Comparison of ENCODE assay signal across 20 cellular contexts in the genomic region with DNA sequence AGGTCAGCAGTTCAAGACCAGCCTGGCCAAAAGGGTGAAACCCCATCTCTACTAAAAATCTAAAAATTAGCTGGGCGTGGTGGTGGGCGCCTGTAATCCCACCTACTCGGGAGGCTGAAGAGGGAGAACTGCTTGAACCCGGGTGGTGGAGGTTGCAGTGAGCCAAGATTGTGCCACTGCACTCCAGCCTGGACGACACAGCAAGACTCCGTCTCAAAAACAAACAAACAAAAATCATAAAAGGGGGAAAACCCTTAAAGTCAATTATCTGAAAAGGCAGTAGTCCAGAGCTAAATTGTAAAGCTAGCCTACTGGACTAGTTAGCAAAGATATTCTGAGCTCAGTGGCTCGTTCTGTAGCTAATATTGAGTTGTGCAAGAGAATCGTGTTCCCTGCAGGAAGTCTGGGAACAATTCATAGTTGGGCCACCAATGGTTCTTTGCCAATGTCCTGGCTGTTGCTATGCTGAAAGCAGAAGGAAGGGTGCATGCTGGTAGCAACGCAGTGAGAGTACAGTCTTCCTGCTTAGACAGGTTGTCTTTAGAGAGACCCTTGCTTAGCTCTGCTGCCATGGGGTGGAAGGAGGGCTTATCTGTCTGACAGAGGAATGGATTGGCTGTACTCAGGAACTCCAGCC. TPM values are rescaled to one million over a fixed set of nuclear protein-coding genes. Genes with fewer than 3 reads are reported as not detected.
DNase-seq lines count a peak whose midpoint lies in the region; ATAC-seq, FAIRE-seq and TF ChIP-seq lines count a peak whose summit lies in the region.
"Had no signal": no experiment of that assay in that cellular context is flagged by ENCODE, and none has a peak within 500 bp of the region (broad histone marks: within the 10 kb centered on the region; RNA-seq: fewer than 3 reads in every experiment).

No MANE protein-coding gene starts in this region.

- no peaks in the 10 kb centered on the region for H3K9me2 ChIP-seq in OCI-LY7 (ENCODE audit: insufficient read depth, low read length)

- no peaks in the 10 kb centered on the region for H3K9me3 ChIP-seq in CD8-positive, alpha-beta T cell (ENCODE audit: low read length)
- no peaks in the 10 kb centered on the region for H3K9me3 ChIP-seq in OCI-LY7 (ENCODE audit: low read length)
- H3K9me3 ChIP-seq in K562 (replicated peaks; ENCODE audit: control insufficient read depth, insufficient read depth, low read depth, low read length) = no peaks in the 10 kb centered on the region
- H3K9me3 ChIP-seq: colonic mucosa, vagina had no signal

- peaks cover 6% of the 10 kb centered on the region for H3K9me1 ChIP-seq in K562 (ENCODE audit: control insufficient read depth, insufficient read depth, low read length)

- no peaks in the 10 kb centered on the region for H3K27me3 ChIP-seq in CD8-positive, alpha-beta T cell (ENCODE audit: insufficient read depth, low read length)
- H3K27me3 ChIP-seq in K562 (ENCODE audit: control insufficient read depth in 2 of 2, insufficient read depth in 2 of 2, low read length in 2 of 2) = no peaks in the 10 kb centered on the region
- H3K27me3 ChIP-seq: colonic mucosa, vagina had no signal

- peak overlapping the region; percentile 95 for H3K4me3 Mint-ChIP-seq in CD8-positive, alpha-beta T cell
- peak overlapping the region; percentile 74 to 100 (median 99) for H3K4me3 Mint-ChIP-seq in naive thymus-derived CD8-positive, alpha-beta T cell

- POLR2A ChIA-PET in CD8-positive, alpha-beta T cell (lab: Charles Lee) = interaction anchor here (0.7 kb wide), 1 partner anchor 793 kb away, joined by 3 read pairs; no protein-coding TSS in a partner anchor
- POLR2A ChIA-PET in OCI-LY7 (lab: Charles Lee) = interaction anchor here (0.9 to 1.8 kb wide), 3 partner anchors 9 to 30 kb away, joined by 3 to 6 read pairs (median 3); no protein-coding TSS in a partner anchor
- POLR2A ChIA-PET in K562 (lab: Yijun Ruan, JAX) = interaction anchor here (1.5 kb wide), 1 partner anchor 16 kb away, joined by 4 read pairs; no protein-coding TSS in a partner anchor
- POLR2A ChIA-PET in naive thymus-derived CD8-positive, alpha-beta T cell (lab: Charles Lee) = interaction anchor here (1.2 to 5.6 kb wide), 6 partner anchors 10 to 873 kb away, joined by 3 to 77 read pairs (median 4); partner anchors contain the start of genes ELMOD3, MAT2A, RETSAT and RNF181

- no peaks in the 10 kb centered on the region for H3K27me3 Mint-ChIP-seq in CD8-positive, alpha-beta T cell (ENCODE audit: low read depth)
- no peaks in the 10 kb centered on the region for H3K27me3 Mint-ChIP-seq in naive thymus-derived CD8-positive, alpha-beta T cell

- H3K4me2 ChIP-seq in OCI-LY7 (ENCODE audit: low read length) (peak overlapping the region; percentile 16; the same call in 1 of the 2 replicates), K562 (ENCODE audit: insufficient read depth, low read length) (no peak overlapping the region)
- H3K4me2 ChIP-seq: PC-9 had no signal

- intact Hi-C loops in CD8-positive, alpha-beta T cell (cut with DNase I, micrococcal nuclease) = no loop called here
- intact Hi-C loops in OCI-LY7 (cut with micrococcal nuclease; ENCODE audit: unreplicated experiment) = no loop called here
- intact Hi-C loops in K562 (cut with micrococcal nuclease) = no loop called here

- no peak for DNase-seq in CD8-positive, alpha-beta T cell
- no peak for DNase-seq in OCI-LY7 (ENCODE audit: low spot score)
- DNase-seq in K562 (ENCODE audit: extremely low read depth in 1 of 4, low spot score in 3 of 4) = no peak
- DNase-seq in naive thymus-derived CD8-positive, alpha-beta T cell = no peak
- DNase-seq in NCI-H526 treated with DMSO at 0.1 percent for 48 hours (lab: John Stamatoyannopoulos, UW) = no peak
- DNase-seq in NCI-H510A treated with DMSO at 0.1 percent for 48 hours (lab: John Stamatoyannopoulos, UW) = no peak
- DNase-seq: amniotic stem cell; colonic mucosa; COR-L47; H7; IMR-90; left colon; NCI-H1105 treated with DMSO at 0.1 percent for 48 hours; NCI-H345; PC-9; right cardiac atrium; stimulated activated naive CD4-positive, alpha-beta T cell had no signal

- no peak for TF ChIP-seq EP300 in K562 (IDR thresholded peaks at IDR 0.05; ENCODE audit: low read length)

- H3K36me3 ChIP-seq in CD8-positive, alpha-beta T cell (ENCODE audit: insufficient read depth, low read length) = peaks cover 52% of the 10 kb centered on the region
- H3K36me3 ChIP-seq in OCI-LY7 (ENCODE audit: insufficient read depth, low read length) = peaks cover 89% of the 10 kb centered on the region
- H3K36me3 ChIP-seq in K562 (ENCODE audit: control insufficient read depth, insufficient read depth, low read length) = peaks cover 80% of the 10 kb centered on the region

- H3K4me3 ChIP-seq in CD8-positive, alpha-beta T cell (ENCODE audit: low read depth, low read length) = peak overlapping the region; percentile 1
- no peak overlapping the region for H3K4me3 ChIP-seq in OCI-LY7 (ENCODE audit: low read depth, low read length, poor library complexity, severe bottlenecking)
- no peak overlapping the region for H3K4me3 ChIP-seq in K562
- H3K4me3 ChIP-seq: colonic mucosa, PC-9, vagina had no signal

- in situ Hi-C loops in K562 (cut with MboI) = no loop called here

- no peak for FAIRE-seq in K562 (lab: Jason Lieb, UNC)

- CTCF ChIA-PET in CD8-positive, alpha-beta T cell (lab: Charles Lee) = interaction anchor here (1.0 to 16.6 kb wide), 4 partner anchors 11 to 229 kb away, joined by 3 to 136 read pairs (median 3); no protein-coding TSS in a partner anchor
- CTCF ChIA-PET in OCI-LY7 (lab: Charles Lee; ENCODE audit: unreplicated experiment) = no interaction called here
- CTCF ChIA-PET in K562 (lab: Yijun Ruan, JAX; ENCODE audit: low intra/inter-chr PET ratio) = no interaction called here

- H3K27ac Mint-ChIP-seq in CD8-positive, alpha-beta T cell = peak overlapping the region; percentile 90
- peak overlapping the region; percentile 19 to 100 (median 79) for H3K27ac Mint-ChIP-seq in naive thymus-derived CD8-positive, alpha-beta T cell

- H2AFZ ChIP-seq in OCI-LY7 (ENCODE audit: low read length) (no peak overlapping the region), K562 (ENCODE audit: low read depth, low read length) (no peak overlapping the region)
- H2AFZ ChIP-seq: PC-9 had no signal

- H3K79me2 ChIP-seq in OCI-LY7 (ENCODE audit: insufficient read depth, low read depth, low read length) (peaks cover 84% of the 10 kb centered on the region), K562 (ENCODE audit: control insufficient read depth, insufficient read depth, low read length) (peaks cover 65% of the 10 kb centered on the region)

- H3K4me1 ChIP-seq in CD8-positive, alpha-beta T cell (ENCODE audit: insufficient read depth, low read length) = peaks cover 79% of the 10 kb centered on the region
- H3K4me1 ChIP-seq in OCI-LY7 (ENCODE audit: insufficient read depth, low read length, poor library complexity, severe bottlenecking) (peaks cover 29% of the 10 kb centered on the region), K562 (replicated peaks in 1 of 2; ENCODE audit: control insufficient read depth in 2 of 2, insufficient read depth in 2 of 2, low read length in 2 of 2) (peaks cover 14 to 17% of the 10 kb centered on the region in 2 experiments; a peak in 4 of 5 replicates)

- no peak for TF ChIP-seq POLR2A in K562 (conservative IDR thresholded peaks at IDR 0.05)

- no peak for TF ChIP-seq CTCF in CD8-positive, alpha-beta T cell (IDR thresholded peaks at IDR 0.05)
- TF ChIP-seq CTCF in OCI-LY7 (conservative IDR thresholded peaks at IDR 0.05; ENCODE audit: low read length) (no peak), K562 (IDR thresholded peaks at IDR 0.05 in 2 of 3, conservative IDR thresholded peaks at IDR 0.05 in 1 of 3; ENCODE audit: insufficient read depth in 2 of 3, low read depth in 1 of 3, low read length in 3 of 3) (no peak)

- H3K9me3 Mint-ChIP-seq in CD8-positive, alpha-beta T cell = no peaks in the 10 kb centered on the region
- no peaks in the 10 kb centered on the region for H3K9me3 Mint-ChIP-seq in naive thymus-derived CD8-positive, alpha-beta T cell

- no peak overlapping the region for H3K9ac ChIP-seq in K562 (ENCODE audit: insufficient read depth in 1 of 2, low read depth in 2 of 2, low read length in 2 of 2)

- 92% methylated on average over 8 of the region's 9 CpGs for WGBS in K562 (ENCODE audit: insufficient coverage, low coverage, missing lambda C conversion rate)

- no peak for TF ChIP-seq RAD21 in K562 (CRISPR knock-in tag; conservative IDR thresholded peaks at IDR 0.05 in 1 of 2, IDR thresholded peaks at IDR 0.05 in 1 of 2)

- peaks cover 82% of the 10 kb centered on the region for H3K4me1 Mint-ChIP-seq in CD8-positive, alpha-beta T cell (ENCODE audit: low read depth)
- H3K4me1 Mint-ChIP-seq in naive thymus-derived CD8-positive, alpha-beta T cell = peaks cover 60 to 89% (median 79%) of the 10 kb centered on the region in 4 donors

- H4K20me1 ChIP-seq in OCI-LY7 (ENCODE audit: insufficient read depth, low read length) (peaks cover 43% of the 10 kb centered on the region), K562 (replicated peaks; ENCODE audit: control insufficient read depth, insufficient read depth, low read length) (peaks cover 19% of the 10 kb centered on the region)

- ATAC-seq in CD8-positive, alpha-beta T cell = no peak
- ATAC-seq in K562 (no peak), GM19351 (IDR thresholded peaks at IDR 0.05; ENCODE audit: unreplicated experiment) (no peak)
- ATAC-seq in naive thymus-derived CD8-positive, alpha-beta T cell = no peak
- ATAC-seq: esophagus mucosa, left colon, right cardiac atrium had no signal

- no TSS peak for BruUV-seq in OCI-LY7 (replicated peaks; lab: Mats Ljungman, UMichigan)
- no TSS peak for BruUV-seq in K562 (replicated peaks; lab: Mats Ljungman, UMichigan)

- peaks cover 94% of the 10 kb centered on the region for H3K36me3 Mint-ChIP-seq in CD8-positive, alpha-beta T cell
- H3K36me3 Mint-ChIP-seq in naive thymus-derived CD8-positive, alpha-beta T cell = peaks cover 40 to 90% (median 55%) of the 10 kb centered on the region in 3 donors

- no peak overlapping the region for H3K27ac ChIP-seq in CD8-positive, alpha-beta T cell (ENCODE audit: low read depth, low read length)
- no peak overlapping the region for H3K27ac ChIP-seq in OCI-LY7 (ENCODE audit: low read depth, low read length, poor library complexity, severe bottlenecking)
- no peak overlapping the region for H3K27ac ChIP-seq in K562 (ENCODE audit: extremely low read depth, low read depth, low read length)
- H3K27ac ChIP-seq: PC-9, vagina had no signal

RNA-seq across cellular contexts. Expression of gene TGOLN2, which starts 4.3 kb away (rescaled TPM):
- 100 to 1,000 TPM; 127 to 128 TPM for total RNA-seq in CD8-positive, alpha-beta T cell
- 74.4 and 78.6 TPM in 2 replicates for total RNA-seq in OCI-LY7 (2014; rRNA removed; shearing (Covaris generic))
- total RNA-seq in OCI-LY7 (2022) (76.9 and 86.6 TPM in 2 replicates), K562 (2014; rRNA removed) (35.9 and 40.7 TPM in 2 replicates), K562 (2014; rRNA removed; fragmentation: Illumina TruSeq; extraction: Trizol) (28.3 and 32.1 TPM in 2 replicates), K562 (2015; rRNA removed; fragmentation: Illumina TruSeq; extraction: Trizol) (30.7 and 31.9 TPM in 2 replicates), K562 (2021) (47.4 and 48.0 TPM in 2 replicates)
- total RNA-seq in K562 (2011; cell fraction: chromatin; rRNA removed; ENCODE audit: low replicate concordance) = 117 and 121 TPM in 2 replicates
- total RNA-seq in K562 (2011; cell fraction: nucleolus; rRNA removed) = 73.6 and 84.5 TPM in 2 replicates
- 118 and 151 TPM in 2 replicates for total RNA-seq in K562 (2011; cell fraction: nucleoplasm; rRNA removed)
- polyA plus RNA-seq in K562 (2011; rRNA removed) (38.9 and 61.7 TPM in 2 replicates), K562 (2014; fragmentation: Illumina TruSeq; extraction: Trizol) (60.5 and 66.5 TPM in 2 replicates), K562 (2014; fragmentation: Nextera tagmentation; extraction: Ambion mirVana) (10 to 100 TPM; 13.0 to 18.0 TPM), K562 (2014; rRNA removed) (52.1 and 53.1 TPM in 2 replicates)
- polyA plus RNA-seq in K562 (2011; cell fraction: cytosol; rRNA removed) = 33.8 and 36.9 TPM in 2 replicates
- 42.9 and 60.6 TPM in 2 replicates for polyA plus RNA-seq in K562 (2011; cell fraction: nucleus; rRNA removed)
- polyA plus RNA-seq in K562 (2012) = 35.4 and 54.6 TPM in 2 replicates
- polyA minus RNA-seq in K562 (2011; rRNA and poly(A)+ RNA removed) = 27.2 and 44.1 TPM in 2 replicates
- polyA minus RNA-seq in K562 (2011; cell fraction: cytosol; rRNA and poly(A)+ RNA removed) = 19.2 and 19.4 TPM in 2 replicates
- polyA minus RNA-seq in K562 (2011; cell fraction: nucleus; rRNA and poly(A)+ RNA removed) = 25.9 and 26.5 TPM in 2 replicates
- total RNA-seq in naive thymus-derived CD8-positive, alpha-beta T cell = 100 to 1,000 TPM; 215 to 227 TPM
- 10 to 100 TPM; 55.6 to 80.0 (median 65.1) TPM for polyA plus RNA-seq in naive thymus-derived CD8-positive, alpha-beta T cell

RNA-seq across cellular contexts. Expression of gene RETSAT, which starts 30.9 kb away (rescaled TPM):
- total RNA-seq in CD8-positive, alpha-beta T cell = 10 to 100 TPM; 19.0 to 19.6 TPM
- total RNA-seq in OCI-LY7 (2014; rRNA removed; shearing (Covaris generic)) = 5.9 and 14.1 TPM in 2 replicates
- total RNA-seq in OCI-LY7 (2022) = 19.2 and 19.9 TPM in 2 replicates
- total RNA-seq in K562 (2011; cell fraction: chromatin; rRNA removed; ENCODE audit: low replicate concordance) = 45.6 and 82.8 TPM in 2 replicates
- 68.5 and 68.6 TPM in 2 replicates for total RNA-seq in K562 (2011; cell fraction: nucleolus; rRNA removed)
- 61.2 and 66.1 TPM in 2 replicates for total RNA-seq in K562 (2011; cell fraction: nucleoplasm; rRNA removed)
- total RNA-seq in K562 (2014; rRNA removed) = 12.3 and 15.6 TPM in 2 replicates
- 13.2 and 14.4 TPM in 2 replicates for total RNA-seq in K562 (2014; rRNA removed; fragmentation: Illumina TruSeq; extraction: Trizol)
- total RNA-seq in K562 (2015; rRNA removed; fragmentation: Illumina TruSeq; extraction: Trizol) = 17.9 and 20.0 TPM in 2 replicates
- 19.5 and 20.1 TPM in 2 replicates for total RNA-seq in K562 (2021)
- 16.8 and 18.3 TPM in 2 replicates for polyA plus RNA-seq in K562 (2011; rRNA removed)
- polyA plus RNA-seq in K562 (2011; cell fraction: cytosol; rRNA removed) = 16.5 and 17.9 TPM in 2 replicates
- polyA plus RNA-seq in K562 (2011; cell fraction: nucleus; rRNA removed) = 58.2 and 61.1 TPM in 2 replicates
- 18.6 and 29.4 TPM in 2 replicates for polyA plus RNA-seq in K562 (2012)
- 18.7 and 21.6 TPM in 2 replicates for polyA plus RNA-seq in K562 (2014; fragmentation: Illumina TruSeq; extraction: Trizol)
- 1 to 10 TPM; 1.9 to 5.6 TPM for polyA plus RNA-seq in K562 (2014; fragmentation: Nextera tagmentation; extraction: Ambion mirVana)
- polyA plus RNA-seq in K562 (2014; rRNA removed) = 13.8 and 16.5 TPM in 2 replicates
- 17.0 and 18.0 TPM in 2 replicates for polyA minus RNA-seq in K562 (2011; rRNA and poly(A)+ RNA removed)
- polyA minus RNA-seq in K562 (2011; cell fraction: cytosol; rRNA and poly(A)+ RNA removed) = 13.9 and 14.6 TPM in 2 replicates
- polyA minus RNA-seq in K562 (2011; cell fraction: nucleus; rRNA and poly(A)+ RNA removed) = 17.0 and 26.4 TPM in 2 replicates
- total RNA-seq in naive thymus-derived CD8-positive, alpha-beta T cell = 10 to 100 TPM; 21.3 to 25.6 TPM
- 10 to 100 TPM in 1 of 3 donors, 1 to 10 TPM in 2; 6.6 to 15.1 (median 9.9) TPM for polyA plus RNA-seq in naive thymus-derived CD8-positive, alpha-beta T cell

RNA-seq across cellular contexts. Expression of gene ELMOD3, which starts 31.1 kb away (rescaled TPM):
- 10 to 100 TPM; 10.8 to 12.1 TPM for total RNA-seq in CD8-positive, alpha-beta T cell
- total RNA-seq in OCI-LY7 (2014; rRNA removed; shearing (Covaris generic)) = 12.0 and 22.1 TPM in 2 replicates
- 18.5 and 21.8 TPM in 2 replicates for total RNA-seq in OCI-LY7 (2022)
- total RNA-seq in K562 (2011; cell fraction: chromatin; rRNA removed; ENCODE audit: low replicate concordance) = 51.6 and 62.7 TPM in 2 replicates
- 34.3 and 36.0 TPM in 2 replicates for total RNA-seq in K562 (2011; cell fraction: nucleolus; rRNA removed)
- 37.3 and 43.5 TPM in 2 replicates for total RNA-seq in K562 (2011; cell fraction: nucleoplasm; rRNA removed)
- 6.2 and 9.8 TPM in 2 replicates for total RNA-seq in K562 (2014; rRNA removed)
- 10.5 and 11.6 TPM in 2 replicates for total RNA-seq in K562 (2014; rRNA removed; fragmentation: Illumina TruSeq; extraction: Trizol)
- total RNA-seq in K562 (2015; rRNA removed; fragmentation: Illumina TruSeq; extraction: Trizol) = 12.4 and 14.5 TPM in 2 replicates
- 7.8 and 9.2 TPM in 2 replicates for total RNA-seq in K562 (2021)
- 14.5 and 18.7 TPM in 2 replicates for polyA plus RNA-seq in K562 (2011; rRNA removed)
- polyA plus RNA-seq in K562 (2011; cell fraction: cytosol; rRNA removed) = 11.4 and 12.2 TPM in 2 replicates
- 29.7 and 49.5 TPM in 2 replicates for polyA plus RNA-seq in K562 (2011; cell fraction: nucleus; rRNA removed)
- polyA plus RNA-seq in K562 (2012) = 8.8 and 16.0 TPM in 2 replicates
- polyA plus RNA-seq in K562 (2014; fragmentation: Illumina TruSeq; extraction: Trizol) = 11.1 and 14.3 TPM in 2 replicates
- polyA plus RNA-seq in K562 (2014; fragmentation: Nextera tagmentation; extraction: Ambion mirVana) = 1 to 10 TPM; 2.7 to 6.4 TPM
- polyA plus RNA-seq in K562 (2014; rRNA removed) = 14.5 and 14.6 TPM in 2 replicates
- polyA minus RNA-seq in K562 (2011; rRNA and poly(A)+ RNA removed) = 11.0 and 17.1 TPM in 2 replicates
- polyA minus RNA-seq in K562 (2011; cell fraction: cytosol; rRNA and poly(A)+ RNA removed) = 2.5 and 4.8 TPM in 2 replicates
- polyA minus RNA-seq in K562 (2011; cell fraction: nucleus; rRNA and poly(A)+ RNA removed) = 11.9 and 12.7 TPM in 2 replicates
- 10 to 100 TPM; 27.7 to 29.3 TPM for total RNA-seq in naive thymus-derived CD8-positive, alpha-beta T cell
- 10 to 100 TPM in 2 of 3 donors, 1 to 10 TPM in 1; 6.3 to 14.5 (median 11.8) TPM for polyA plus RNA-seq in naive thymus-derived CD8-positive, alpha-beta T cell
